16 cellular contexts compared by ENCODE assay signal in the genomic region with DNA sequence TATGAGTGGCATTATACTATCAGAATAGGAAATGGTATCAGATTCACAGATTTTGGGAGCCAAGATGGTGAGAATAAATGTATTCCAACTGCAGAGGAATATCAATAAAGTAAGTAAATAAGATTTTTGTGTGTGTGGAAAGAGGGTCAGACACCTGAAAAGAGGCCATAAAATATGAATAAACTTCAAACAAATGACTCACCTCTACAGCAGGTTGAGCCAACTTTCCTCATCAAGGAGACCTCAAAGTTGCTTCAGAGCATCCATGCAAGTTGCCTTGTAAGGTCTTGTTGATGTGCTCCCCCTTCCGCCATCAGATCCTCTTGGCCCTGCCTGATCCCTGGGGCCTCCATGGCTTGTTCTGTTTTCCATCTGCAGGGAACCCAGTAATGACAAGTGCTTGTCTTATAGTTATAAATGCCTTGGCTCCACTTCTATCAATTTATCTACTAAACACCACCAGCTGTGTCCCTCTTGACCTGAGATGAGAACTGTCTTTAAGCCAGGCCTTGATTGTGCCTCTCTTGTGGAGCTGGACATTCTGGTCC.
DNase-seq lines count a peak whose midpoint lies in the region; ATAC-seq and TF ChIP-seq lines count a peak whose summit lies in the region.
"Had no signal": no experiment of that assay in that cellular context is flagged by ENCODE, and none has a peak within 500 bp of the region (broad histone marks: within the 10 kb centered on the region; RNA-seq: fewer than 3 reads in every experiment).

No MANE protein-coding gene starts in this region.

- no TSS peak for BruUV-seq in MCF 10A (replicated peaks; lab: Mats Ljungman, UMichigan)
- BruUV-seq in mammary epithelial cell (replicated peaks; lab: Mats Ljungman, UMichigan), result no TSS peak

- no peak overlapping the region for H3K27ac Mint-ChIP-seq in MCF 10A (ENCODE audit: low read depth, unreplicated experiment)
- peak overlapping the region in 2 of 3 experiments; percentile 35 to 44 for H3K27ac Mint-ChIP-seq in nephron
- H3K27ac Mint-ChIP-seq in T-helper 17 cell, result no peak overlapping the region
- H3K27ac Mint-ChIP-seq: CD14-positive monocyte; CD4-positive, alpha-beta memory T cell; H9 had no signal

- no peaks in the 10 kb centered on the region for H4K20me1 ChIP-seq in mammary epithelial cell (ENCODE audit: insufficient read depth, low read length)
- H4K20me1 ChIP-seq: BLaER1 had no signal

- dilution Hi-C loops in mammary epithelial cell (cut with HindIII; ENCODE audit: low sequenced_read_pairs), result no loop called here

- H3K4me3 Mint-ChIP-seq in MCF 10A (ENCODE audit: unreplicated experiment) (no peak overlapping the region), nephron (no peak overlapping the region), T-helper 17 cell (no peak overlapping the region)
- H3K4me3 Mint-ChIP-seq: CD14-positive monocyte; CD4-positive, alpha-beta memory T cell; H9 had no signal

- H3K79me2 ChIP-seq in mammary epithelial cell (ENCODE audit: insufficient read depth, low read length), result no peaks in the 10 kb centered on the region

- no peak overlapping the region for H3K4me2 ChIP-seq in mammary epithelial cell (ENCODE audit: insufficient read depth, low read depth, low read length)
- H3K4me2 ChIP-seq: BLaER1 had no signal

- no peak overlapping the region for H3K9ac ChIP-seq in mammary epithelial cell (ENCODE audit: insufficient read depth, low read length)
- H3K9ac ChIP-seq: BLaER1 had no signal

- H3K27ac ChIP-seq in breast epithelium (no peak overlapping the region), mammary epithelial cell (ENCODE audit: insufficient read depth, low read depth, low read length) (no peak overlapping the region)
- H3K27ac ChIP-seq: BLaER1 had no signal

- no peaks in the 10 kb centered on the region for H3K27me3 Mint-ChIP-seq in MCF 10A (ENCODE audit: insufficient read depth, unreplicated experiment)
- H3K27me3 Mint-ChIP-seq in nephron (ENCODE audit: low read depth), result no peaks in the 10 kb centered on the region
- no peaks in the 10 kb centered on the region for H3K27me3 Mint-ChIP-seq in T-helper 17 cell
- H3K27me3 Mint-ChIP-seq: CD4-positive, alpha-beta memory T cell had no signal

- ATAC-seq in GM18868 (IDR thresholded peaks at IDR 0.05; ENCODE audit: unreplicated experiment) (no peak), T-helper 17 cell (no peak)
- ATAC-seq: GM12878 had no signal

- peaks cover 20% of the 10 kb centered on the region for H3K4me1 Mint-ChIP-seq in MCF 10A (ENCODE audit: insufficient read depth, unreplicated experiment)
- H3K4me1 Mint-ChIP-seq in nephron, result peaks cover 19% of the 10 kb centered on the region
- no peaks in the 10 kb centered on the region for H3K4me1 Mint-ChIP-seq in T-helper 17 cell
- H3K4me1 Mint-ChIP-seq: CD14-positive monocyte; CD4-positive, alpha-beta memory T cell; H9 had no signal

- H3K36me3 ChIP-seq in breast epithelium, result no peaks in the 10 kb centered on the region
- no peaks in the 10 kb centered on the region for H3K36me3 ChIP-seq in mammary epithelial cell (ENCODE audit: insufficient read depth, low read length)
- H3K36me3 ChIP-seq: BLaER1 had no signal

- TF ChIP-seq POLR2A in breast epithelium (IDR thresholded peaks at IDR 0.05), result no peak

- intact Hi-C loops in MCF 10A (cut with micrococcal nuclease), result loop anchor here (5.0 kb wide), 1 partner anchor 1375 kb away; no protein-coding TSS in a partner anchor
- intact Hi-C loops in breast epithelium (cut with DNase I; ENCODE audit: low total_unique reads), result loop anchor here (5.0 kb wide), 1 partner anchor 765 kb away; no protein-coding TSS in a partner anchor
- intact Hi-C loops in mammary epithelial cell (cut with micrococcal nuclease), result no loop called here
- intact Hi-C loops in posterior cingulate gyrus (cut with DNase I), result no loop called here

- 0% methylated on average over 1 of the region's 1 CpG for WGBS in mammary epithelial cell (ENCODE audit: low coverage, missing lambda C conversion rate)

- peak; percentile 46 for DNase-seq in MCF 10A (ENCODE audit: unreplicated experiment)
- no peak for DNase-seq in breast epithelium (ENCODE audit: low spot score in 2 of 2)
- DNase-seq in mammary epithelial cell, result peak; percentile 3
- DNase-seq in posterior cingulate gyrus, result no peak
- DNase-seq in T-helper 17 cell, result no peak
- DNase-seq: 8988T; CD4-positive, alpha-beta memory T cell; DMS153; DND-41; EL; H9 had no signal

- H3K4me1 ChIP-seq in breast epithelium, result no peaks in the 10 kb centered on the region
- H3K4me1 ChIP-seq in mammary epithelial cell (ENCODE audit: insufficient read depth, low read length), result no peaks in the 10 kb centered on the region
- H3K4me1 ChIP-seq: BLaER1 had no signal

- POLR2A ChIA-PET in MCF 10A (lab: Yijun Ruan, JAX), result interaction anchor here (1.2 to 2.0 kb wide), 2 partner anchors 11 to 17 kb away, joined by 8 to 12 read pairs; no protein-coding TSS in a partner anchor

- TF ChIP-seq CTCF in MCF 10A (IDR thresholded peaks at IDR 0.05; ENCODE audit: unreplicated experiment), result no peak
- TF ChIP-seq CTCF in breast epithelium (IDR thresholded peaks at IDR 0.05), result no peak
- TF ChIP-seq CTCF in mammary epithelial cell (conservative IDR thresholded peaks at IDR 0.05 in 1 of 2, IDR thresholded peaks at IDR 0.05 in 1 of 2; ENCODE audit: extremely low read depth in 1 of 2, insufficient read depth in 1 of 2, low read depth in 1 of 2, low read length in 2 of 2), result no peak
- no peak for TF ChIP-seq CTCF in nephron (IDR thresholded peaks at IDR 0.05; ENCODE audit: unreplicated experiment in 3 of 3)

- in situ Hi-C loops in mammary epithelial cell (cut with MboI; ENCODE audit: low sequenced_read_pairs in 2 of 2), result no loop called here

- H3K9me3 ChIP-seq in breast epithelium (no peaks in the 10 kb centered on the region), mammary epithelial cell (replicated peaks; ENCODE audit: insufficient read depth, low read length) (no peaks in the 10 kb centered on the region), T-helper 17 cell (ENCODE audit: control insufficient read depth, low read length, poor library complexity, severe bottlenecking) (no peaks in the 10 kb centered on the region)
- H3K9me3 ChIP-seq: BLaER1 had no signal

- H3K27me3 ChIP-seq in breast epithelium, result no peaks in the 10 kb centered on the region
- H3K27me3 ChIP-seq in mammary epithelial cell (ENCODE audit: insufficient read depth, low read length), result no peaks in the 10 kb centered on the region
- H3K27me3 ChIP-seq: BLaER1 had no signal

- no peaks in the 10 kb centered on the region for H3K36me3 Mint-ChIP-seq in MCF 10A (ENCODE audit: insufficient read depth, unreplicated experiment)
- H3K36me3 Mint-ChIP-seq in nephron (ENCODE audit: low read depth), result no peaks in the 10 kb centered on the region
- no peaks in the 10 kb centered on the region for H3K36me3 Mint-ChIP-seq in T-helper 17 cell (ENCODE audit: low read depth)
- H3K36me3 Mint-ChIP-seq: CD14-positive monocyte; CD4-positive, alpha-beta memory T cell had no signal

- no peaks in the 10 kb centered on the region for H3K9me3 Mint-ChIP-seq in MCF 10A (ENCODE audit: unreplicated experiment)
- peaks cover 7% of the 10 kb centered on the region for H3K9me3 Mint-ChIP-seq in nephron
- H3K9me3 Mint-ChIP-seq: H9 had no signal

- no peak overlapping the region for H2AFZ ChIP-seq in mammary epithelial cell (ENCODE audit: low read depth, low read length)

- CTCF ChIA-PET in MCF 10A (lab: Yijun Ruan, JAX), result no interaction called here
- CTCF ChIA-PET in mammary epithelial cell (lab: Charles Lee; ENCODE audit: low non-redundant PET), result no interaction called here

- H3K4me3 ChIP-seq in breast epithelium (no peak overlapping the region), mammary epithelial cell (replicated peaks in 1 of 3; ENCODE audit: insufficient read depth in 1 of 3, low read depth in 2 of 3, low read length in 3 of 3) (no peak overlapping the region)
- H3K4me3 ChIP-seq: BLaER1, GM12878 had no signal

Comparison
In these comparisons a context has a peak if more than half of its experiments do, and no peak if none do; other contexts are left out.
1. DNase-seq: peak in MCF 10A (single experiment) and mammary epithelial cell (single experiment); none in breast epithelium (0 of 2), posterior cingulate gyrus (0 of 10) and T-helper 17 cell (0 of 3).
2. intact Hi-C loops: an anchor here in MCF 10A (5.0 kb wide) and breast epithelium (5.0 kb wide); none called in mammary epithelial cell and posterior cingulate gyrus.
3. H3K27ac Mint-ChIP-seq: peak in nephron (2 of 3); none in MCF 10A (single experiment) and T-helper 17 cell (single experiment).